Comparison of ENCODE assay signal across 12 cellular contexts in genomic region chr10:13961096-13961495, GRCh38.
DNase-seq lines count a peak whose midpoint lies in the region; ATAC-seq and TF ChIP-seq lines count a peak whose summit lies in the region.
"Had no signal": no experiment of that assay in that cellular context is flagged by ENCODE, and none has a peak within 500 bp of the region (broad histone marks: within the 10 kb centered on the region; RNA-seq: fewer than 3 reads in every experiment).

No MANE protein-coding gene starts in this region.

- no peak overlapping the region for H3K27ac ChIP-seq in left lung
- H3K27ac ChIP-seq: hepatocyte had no signal

- no peaks in the 10 kb centered on the region for H3K4me1 ChIP-seq in left lung

- H3K27me3 Mint-ChIP-seq in activated T-cell treated with anti-CD3 and anti-CD28 coated beads, Interleukin-2, amount 50 U/mL, for 24 hours: peaks cover 8% of the 10 kb centered on the region

- TF ChIP-seq CTCF in choroid plexus epithelial cell (conservative IDR thresholded peaks at IDR 0.05; ENCODE audit: low read depth, low read length) (no peak), left lung (IDR thresholded peaks at IDR 0.05) (no peak)

- intact Hi-C loops in left lung (cut with DNase I): no loop called here

- no peaks in the 10 kb centered on the region for H3K36me3 ChIP-seq in left lung

- H3K9me3 ChIP-seq in left lung: no peaks in the 10 kb centered on the region

- ATAC-seq in left lung (peak; percentile 46), GM19467 (IDR thresholded peaks at IDR 0.05; ENCODE audit: unreplicated experiment) (no peak)

- no peaks in the 10 kb centered on the region for H3K36me3 Mint-ChIP-seq in activated T-cell treated with anti-CD3 and anti-CD28 coated beads, Interleukin-2, amount 50 U/mL, for 24 hours (ENCODE audit: low read depth)
- H3K36me3 Mint-ChIP-seq: CD4-positive, alpha-beta memory T cell had no signal

- H3K27ac Mint-ChIP-seq in activated T-cell treated with anti-CD3 and anti-CD28 coated beads, Interleukin-2, amount 50 U/mL, for 24 hours: no peak overlapping the region
- H3K27ac Mint-ChIP-seq: activated CD4-positive, alpha-beta T cell treated with anti-CD3 and anti-CD28 coated beads, Interleukin-2, amount 10 ng/mL, durations not matched to agents 7 days and 5 days; CD4-positive, alpha-beta memory T cell had no signal

- H3K4me1 Mint-ChIP-seq in activated T-cell treated with anti-CD3 and anti-CD28 coated beads, Interleukin-2, amount 50 U/mL, for 24 hours (ENCODE audit: low read depth): peaks cover 9% of the 10 kb centered on the region

- no peaks in the 10 kb centered on the region for H3K27me3 ChIP-seq in left lung

- no peak overlapping the region for H3K4me3 ChIP-seq in choroid plexus epithelial cell (ENCODE audit: low read depth, low read length)
- no peak overlapping the region for H3K4me3 ChIP-seq in left lung
- H3K4me3 ChIP-seq: hepatocyte had no signal

- DNase-seq in AG08396 (ENCODE audit: low spot score) (peak; percentile 80), M059J (ENCODE audit: low read depth) (peak; percentile 86), choroid plexus epithelial cell (ENCODE audit: low read depth) (peak; percentile 91), left lung (no peak), NCI-H1436 treated with DMSO at 0.1 percent for 48 hours (lab: John Stamatoyannopoulos, UW) (no peak), NCI-H2196 treated with DMSO at 0.1 percent for 48 hours (lab: John Stamatoyannopoulos, UW; ENCODE audit: unreplicated experiment) (no peak)
- no peak for DNase-seq in activated T-cell treated with anti-CD3 and anti-CD28 coated beads, Interleukin-2, amount 50 U/mL, for 24 hours
- DNase-seq: activated CD4-positive, alpha-beta T cell treated with anti-CD3 and anti-CD28 coated beads, Interleukin-2, amount 10 ng/mL, durations not matched to agents 7 days and 5 days; CD4-positive, alpha-beta memory T cell; NCI-H1436 had no signal

- H3K4me3 Mint-ChIP-seq in activated T-cell treated with anti-CD3 and anti-CD28 coated beads, Interleukin-2, amount 50 U/mL, for 24 hours: no peak overlapping the region
- H3K4me3 Mint-ChIP-seq: activated CD4-positive, alpha-beta T cell treated with anti-CD3 and anti-CD28 coated beads, Interleukin-2, amount 10 ng/mL, durations not matched to agents 7 days and 5 days; CD4-positive, alpha-beta memory T cell had no signal

- H3K9me3 Mint-ChIP-seq in activated T-cell treated with anti-CD3 and anti-CD28 coated beads, Interleukin-2, amount 50 U/mL, for 24 hours: no peaks in the 10 kb centered on the region
- H3K9me3 Mint-ChIP-seq: activated CD4-positive, alpha-beta T cell treated with anti-CD3 and anti-CD28 coated beads, Interleukin-2, amount 10 ng/mL, durations not matched to agents 7 days and 5 days; CD4-positive, alpha-beta memory T cell had no signal

Comparison
In these comparisons a context has a peak if more than half of its experiments do, and no peak if none do; other contexts are left out.
1. DNase-seq: peak in AG08396 (single experiment), M059J (single experiment) and choroid plexus epithelial cell (single experiment); none in left lung (0 of 2), activated T-cell treated with anti-CD3 and anti-CD28 coated beads, Interleukin-2, amount 50 U/mL, for 24 hours (single experiment), NCI-H1436 treated with DMSO at 0.1 percent for 48 hours (single experiment) and NCI-H2196 treated with DMSO at 0.1 percent for 48 hours (single experiment).